Comparison of ENCODE assay signal across 18 cellular contexts in genomic region chr4:26490111-26490979, GRCh38. TPM values are rescaled to one million over a fixed set of nuclear protein-coding genes. Genes with fewer than 3 reads are reported as not detected.
DNase-seq lines count a peak whose midpoint lies in the region; FAIRE-seq and TF ChIP-seq lines count a peak whose summit lies in the region.
"Had no signal": no experiment of that assay in that cellular context is flagged by ENCODE, and none has a peak within 500 bp of the region (broad histone marks: within the 10 kb centered on the region; RNA-seq: fewer than 3 reads in every experiment).

Gene CCKAR, minus strand, starts transcription at chr4:26490484. Its CDS starts 217 bp downstream, at chr4:26490267.

- 58% methylated on average over 24 of the region's 24 CpGs for WGBS in SK-N-SH (ENCODE audit: low lambda C conversion rate)

- H3K27ac ChIP-seq in A673 (ENCODE audit: low read depth, low read length, poor library complexity, severe bottlenecking), result no peak within 1 kb of the TSS
- H3K27ac ChIP-seq in SK-N-SH (ENCODE audit: low read depth in 2 of 2, low read length in 1 of 2), result peak within 1 kb of the TSS in 1 of 2 experiments; percentile 24; a peak in 2 of 4 replicates
- H3K27ac ChIP-seq: PC-9, right atrium auricular region had no signal

- TF ChIP-seq CTCF in A673 (conservative IDR thresholded peaks at IDR 0.05; ENCODE audit: low read depth, low read length) (no peak), SK-N-SH (IDR thresholded peaks at IDR 0.05) (no peak)

- no peaks in the 10 kb centered on the region for H3K36me3 ChIP-seq in A673 (ENCODE audit: insufficient read depth, low read length, poor library complexity, severe bottlenecking)
- no peaks in the 10 kb centered on the region for H3K36me3 ChIP-seq in SK-N-SH (replicated peaks in 1 of 2; ENCODE audit: control insufficient read depth in 1 of 2, insufficient read depth in 2 of 2, low read length in 1 of 2)
- H3K36me3 ChIP-seq: right atrium auricular region had no signal

- no peak for TF ChIP-seq RAD21 in SK-N-SH (IDR thresholded peaks at IDR 0.05; ENCODE audit: low read length)

- H3K4me3 ChIP-seq in A673 (ENCODE audit: low read depth, low read length, poor library complexity, severe bottlenecking) (no peak within 1 kb of the TSS), SK-N-SH (ENCODE audit: low read depth in 2 of 2, low read length in 1 of 2) (no peak within 1 kb of the TSS)
- H3K4me3 ChIP-seq: PC-9, right atrium auricular region had no signal

- intact Hi-C loops in A673 (cut with micrococcal nuclease; ENCODE audit: unreplicated experiment), result no loop called here

- H3F3A ChIP-seq in SK-N-SH (replicated peaks; ENCODE audit: insufficient read depth), result no peaks in the 10 kb centered on the region

- H4K20me1 ChIP-seq in SK-N-SH (ENCODE audit: insufficient read depth), result no peaks in the 10 kb centered on the region

- H3K9me3 ChIP-seq in A673 (ENCODE audit: low read depth, low read length, poor library complexity, severe bottlenecking), result no peaks in the 10 kb centered on the region
- no peaks in the 10 kb centered on the region for H3K9me3 ChIP-seq in SK-N-SH
- H3K9me3 ChIP-seq: right atrium auricular region had no signal

- FAIRE-seq in urothelium cell line (lab: Jason Lieb, UNC), result no peak

- TF ChIP-seq EP300 in SK-N-SH (IDR thresholded peaks at IDR 0.05; ENCODE audit: borderline replicate concordance in 1 of 2, low read depth in 1 of 2, low read length in 1 of 2), result no peak

- no TSS peak for BruUV-seq in A673 (replicated peaks; lab: Mats Ljungman, UMichigan)

- CTCF ChIA-PET in A673 (lab: Charles Lee) (no interaction called here), SK-N-SH (lab: Yijun Ruan, JAX) (no interaction called here)

- POLR2A ChIA-PET in A673 (lab: Charles Lee; ENCODE audit: low non-redundant PET) (no interaction called here), SK-N-SH (lab: Yijun Ruan, JAX) (no interaction called here)

- H3K4me2 ChIP-seq in SK-N-SH, result no peak within 1 kb of the TSS
- H3K4me2 ChIP-seq: PC-9 had no signal

- H3K9me2 ChIP-seq in SK-N-SH, result no peaks in the 10 kb centered on the region

- H3K4me1 ChIP-seq in A673 (ENCODE audit: insufficient read depth, low read length, poor library complexity, severe bottlenecking) (peaks cover 4% of the 10 kb centered on the region), SK-N-SH (ENCODE audit: control insufficient read depth in 1 of 2, insufficient read depth in 2 of 2, low read depth in 1 of 2, low read length in 1 of 2) (peaks cover 0 to 12% of the 10 kb centered on the region in 2 experiments; a peak in 1 of 4 replicates)
- H3K4me1 ChIP-seq: right atrium auricular region had no signal

- DNase-seq in A673 (ENCODE audit: low spot score), result peak; percentile 43
- DNase-seq in NCI-H128 (lab: John Stamatoyannopoulos, UW; ENCODE audit: unreplicated experiment), result peak; percentile 75
- peak; percentile 56 for DNase-seq in SK-N-SH
- DNase-seq in kidney tubule cell (ENCODE audit: low spot score), result peak; percentile 48
- DNase-seq in foreskin melanocyte, result no peak
- no peak for DNase-seq in urothelium cell line (ENCODE audit: low spot score)
- DNase-seq in NCI-H2196 (lab: John Stamatoyannopoulos, UW; ENCODE audit: unreplicated experiment), result no peak
- DNase-seq in anterior cingulate cortex (lab: John Stamatoyannopoulos, UW), result no peak
- DNase-seq: ACHN; activated effector memory CD4-positive, alpha-beta T cell treated with Interleukin-2 at 50 U/mL for 16 hours; CD8-positive, alpha-beta T cell; GDM1; NCI-H510A treated with DMSO at 0.1 percent for 48 hours; PC-9 had no signal

- no peaks in the 10 kb centered on the region for H3K79me2 ChIP-seq in SK-N-SH (ENCODE audit: insufficient read depth)

- H3K27me3 ChIP-seq in A673 (replicated peaks; ENCODE audit: insufficient read depth, low read depth, low read length, poor library complexity), result no peaks in the 10 kb centered on the region
- no peaks in the 10 kb centered on the region for H3K27me3 ChIP-seq in SK-N-SH (ENCODE audit: insufficient read depth)
- H3K27me3 ChIP-seq: right atrium auricular region had no signal

- H3K9ac ChIP-seq in SK-N-SH, result no peak within 1 kb of the TSS

- no peak within 1 kb of the TSS for H2AFZ ChIP-seq in SK-N-SH (ENCODE audit: low read depth)
- H2AFZ ChIP-seq: PC-9 had no signal

TF ChIP-seq in SK-N-SH, 30 proteins besides CTCF, POLR2A, EP300 and RAD21:
- TF ChIP-seq FOXJ3 (CRISPR knock-in tag; IDR thresholded peaks at IDR 0.05), result peak; percentile 40; the same call in 1 of the 2 replicates
- TF ChIP-seq POLR2AphosphoS5 (IDR thresholded peaks at IDR 0.05; ENCODE audit: low read depth, low read length), result no peak
- TF ChIP-seq GABPA (IDR thresholded peaks at IDR 0.05; ENCODE audit: low read depth), result no peak
- TF ChIP-seq CHD2 (IDR thresholded peaks at IDR 0.05; ENCODE audit: low read length, partially characterized antibody), result peak; percentile 35
- TF ChIP-seq MXI1 (IDR thresholded peaks at IDR 0.05; ENCODE audit: low read depth, low read length), result 0 out of 2 replicates have a peak, but pooled peaks have one; percentile 32

RNA-seq across cellular contexts. Expression of gene CCKAR, which starts in this region (rescaled TPM):
- total RNA-seq in A673 (2021), result not detected in 2 replicates
- polyA plus RNA-seq in SK-N-SH (2012; rRNA removed), result not detected in 2 replicates
- 0.01 TPM in 1 of 2 replicates, not detected in the other for polyA plus RNA-seq in SK-N-SH (2012; cell fraction: cytosol; rRNA removed)
- polyA plus RNA-seq in SK-N-SH (2012; cell fraction: nucleus; rRNA removed), result 0.02 TPM in 1 of 2 replicates, not detected in the other
- total RNA-seq: CD8-positive, alpha-beta T cell; dermis microvascular lymphatic vessel endothelial cell; LHCN-M2; lower leg skin; PC-9; right atrium auricular region had no signal

Comparison
In these comparisons a context has a peak if more than half of its experiments do, and no peak if none do; other contexts are left out.
1. Peak in DNase-seq in A673; RNA of the gene not detected or under 1 TPM.
2. Peak in DNase-seq in SK-N-SH; RNA of the gene not detected or under 1 TPM.
3. DNase-seq: peak in NCI-H128 (single experiment) and kidney tubule cell (single experiment); none in foreskin melanocyte (single experiment), urothelium cell line (single experiment), NCI-H2196 (single experiment) and anterior cingulate cortex (0 of 58).